11 cellular contexts compared by ENCODE assay signal in genomic region chr2:42296226-42296625, GRCh38.
A peak's percentile ranks its signal among the peaks of the same experiment; 100 is the strongest.
DNase-seq lines count a peak whose midpoint lies in the region; ATAC-seq and TF ChIP-seq lines count a peak whose summit lies in the region.
"Had no signal": no experiment of that assay in that cellular context is flagged by ENCODE, and none has a peak within 500 bp of the region (broad histone marks: within the 10 kb centered on the region; RNA-seq: fewer than 3 reads in every experiment).

No MANE protein-coding gene starts in this region.

- no peaks in the 10 kb centered on the region for H3K27me3 Mint-ChIP-seq in activated naive CD8-positive, alpha-beta T cell

- H3K4me3 Mint-ChIP-seq in activated naive CD8-positive, alpha-beta T cell = peak overlapping the region; percentile 0

- intact Hi-C loops in dorsolateral prefrontal cortex (cut with DNase I) = no loop called here

- H3K9me3 Mint-ChIP-seq in activated naive CD8-positive, alpha-beta T cell (ENCODE audit: low read depth) = no peaks in the 10 kb centered on the region

- TF ChIP-seq CTCF in GM12865 (IDR thresholded peaks at IDR 0.05; ENCODE audit: insufficient read depth, low read depth, low read length, missing control alignments) (no peak), dorsolateral prefrontal cortex (IDR thresholded peaks at IDR 0.05 in 54 of 56, conservative IDR thresholded peaks at IDR 0.05 in 2 of 56; ENCODE audit: low read depth in 1 of 56, partially characterized antibody in 56 of 56) (no peak)

- DNase-seq in GM12865 (ENCODE audit: low read depth) (peak; percentile 69), SW 1271 (lab: John Stamatoyannopoulos, UW) (no peak), GM03348 (ENCODE audit: low spot score) (no peak), dorsolateral prefrontal cortex (no peak)
- DNase-seq: small intestine, WERI-Rb-1 had no signal

- peak; percentile 63 for ATAC-seq in GM19351 (IDR thresholded peaks at IDR 0.05; ENCODE audit: unreplicated experiment)
- ATAC-seq in HG03045 (IDR thresholded peaks at IDR 0.05; ENCODE audit: unreplicated experiment) = peak; percentile 61
- no peak for ATAC-seq in HG03439 (IDR thresholded peaks at IDR 0.05; ENCODE audit: unreplicated experiment)

- peak overlapping the region; percentile 88 for H3K27ac Mint-ChIP-seq in activated naive CD8-positive, alpha-beta T cell

- peaks cover 40% of the 10 kb centered on the region for H3K36me3 Mint-ChIP-seq in activated naive CD8-positive, alpha-beta T cell

- peaks cover 49% of the 10 kb centered on the region for H3K4me1 Mint-ChIP-seq in activated naive CD8-positive, alpha-beta T cell (ENCODE audit: low read depth)

- H3K4me3 ChIP-seq in GM12865 (ENCODE audit: low read depth, low read length) (no peak overlapping the region), dorsolateral prefrontal cortex (no peak overlapping the region)
- H3K4me3 ChIP-seq: lung had no signal

- H3K27me3 ChIP-seq in dorsolateral prefrontal cortex = no peaks in the 10 kb centered on the region

- H3K27ac ChIP-seq in dorsolateral prefrontal cortex = no peak overlapping the region
- H3K27ac ChIP-seq: WERI-Rb-1 had no signal
